ENCODE assay signal across 8 cellular contexts in genomic region chr12:3752741-3753486, GRCh38. TPM values are rescaled to one million over a fixed set of nuclear protein-coding genes. Genes with fewer than 3 reads are reported as not detected.
DNase-seq lines count a peak whose midpoint lies in the region; ATAC-seq and TF ChIP-seq lines count a peak whose summit lies in the region.

Gene CRACR2A, minus strand, starts transcription at chr12:3753109. Its CDS starts 56,110 bp downstream, at chr12:3696999.

- H3K36me3 ChIP-seq in Peyer's patch (no peaks in the 10 kb centered on the region), rectal smooth muscle tissue (ENCODE audit: control insufficient read depth, insufficient read depth, low read length) (no peaks in the 10 kb centered on the region)

- peak within 1 kb of the TSS; percentile 99 for H3K27ac Mint-ChIP-seq in activated T-helper 17 cell treated with anti-CD3 and anti-CD28 coated beads, Interleukin-2, amount 50 U/mL, for 72 hours

- ATAC-seq in GM19023 (IDR thresholded peaks at IDR 0.05; ENCODE audit: unreplicated experiment) (peak; percentile 84), HG03159 (IDR thresholded peaks at IDR 0.05; ENCODE audit: unreplicated experiment) (peak; percentile 73)
- peak; percentile 63 for ATAC-seq in activated T-helper 17 cell treated with anti-CD3 and anti-CD28 coated beads, Interleukin-2, amount 50 U/mL, for 72 hours (replicated peaks)

- peaks cover 33% of the 10 kb centered on the region for H3K4me1 Mint-ChIP-seq in activated T-helper 17 cell treated with anti-CD3 and anti-CD28 coated beads, Interleukin-2, amount 50 U/mL, for 72 hours

- H3K27me3 ChIP-seq in Peyer's patch (no peaks in the 10 kb centered on the region), rectal smooth muscle tissue (ENCODE audit: control insufficient read depth, insufficient read depth, low read length) (no peaks in the 10 kb centered on the region)

- no peaks in the 10 kb centered on the region for H3K27me3 Mint-ChIP-seq in activated T-helper 17 cell treated with anti-CD3 and anti-CD28 coated beads, Interleukin-2, amount 50 U/mL, for 72 hours

- H3K9me3 ChIP-seq in Peyer's patch: no peaks in the 10 kb centered on the region

- H3K36me3 Mint-ChIP-seq in activated T-helper 17 cell treated with anti-CD3 and anti-CD28 coated beads, Interleukin-2, amount 50 U/mL, for 72 hours (ENCODE audit: low read depth): peaks cover 42% of the 10 kb centered on the region

- H3K4me3 ChIP-seq in Peyer's patch: peak within 1 kb of the TSS; percentile 55 to 81 (median 57)
- peak within 1 kb of the TSS; percentile 69 for H3K4me3 ChIP-seq in rectal smooth muscle tissue (ENCODE audit: low read length)

- H3K9me3 Mint-ChIP-seq in activated T-helper 17 cell treated with anti-CD3 and anti-CD28 coated beads, Interleukin-2, amount 50 U/mL, for 72 hours: no peaks in the 10 kb centered on the region

- H3K27ac ChIP-seq in Peyer's patch: peak within 1 kb of the TSS; percentile 78 to 97 (median 83)
- H3K27ac ChIP-seq in rectal smooth muscle tissue (ENCODE audit: low read depth, low read length): peak within 1 kb of the TSS; percentile 38

- H3K9ac ChIP-seq in rectal smooth muscle tissue (ENCODE audit: low read length): peak within 1 kb of the TSS; percentile 11

- DNase-seq in AG20443 (ENCODE audit: low spot score): peak; percentile 92
- DNase-seq in Peyer's patch: peak; percentile 76 to 89 (median 83)
- peak in 38 of 42 donors; percentile 2 to 65 (median 36) for DNase-seq in head of caudate nucleus
- DNase-seq in NCI-H2081 treated with DMSO at 0.1 percent for 48 hours (lab: John Stamatoyannopoulos, UW): no peak

- TF ChIP-seq CTCF in Peyer's patch (IDR thresholded peaks at IDR 0.05): peak; percentile 70 to 85 (median 78)

- H3K4me3 Mint-ChIP-seq in activated T-helper 17 cell treated with anti-CD3 and anti-CD28 coated beads, Interleukin-2, amount 50 U/mL, for 72 hours: peak within 1 kb of the TSS; percentile 95

- peak in 1 of 2 donors; percentile 17 for TF ChIP-seq POLR2A in Peyer's patch (IDR thresholded peaks at IDR 0.05)

- intact Hi-C loops in head of caudate nucleus (cut with DNase I): no loop called here

- peaks cover 0 to 15% (median 5%) of the 10 kb centered on the region in 4 donors for H3K4me1 ChIP-seq in Peyer's patch
- no peaks in the 10 kb centered on the region for H3K4me1 ChIP-seq in rectal smooth muscle tissue (ENCODE audit: control insufficient read depth, insufficient read depth, low read length)

RNA-seq across cellular contexts. Expression of gene CRACR2A, which starts in this region (rescaled TPM):
- total RNA-seq in Peyer's patch: 10 to 100 TPM; 52.3 to 81.7 (median 65.9) TPM
- 10 to 100 TPM; 39.4 to 46.3 TPM for total RNA-seq in activated T-helper 17 cell treated with anti-CD3 and anti-CD28 coated beads, Interleukin-2, amount 50 U/mL, for 72 hours
